ENCODE assay signal across 16 cellular contexts in genomic region chr17:9234404-9234945, GRCh38.
DNase-seq lines count a peak whose midpoint lies in the region; ATAC-seq and TF ChIP-seq lines count a peak whose summit lies in the region.
"Had no signal": no experiment of that assay in that cellular context is flagged by ENCODE, and none has a peak within 500 bp of the region (broad histone marks: within the 10 kb centered on the region; RNA-seq: fewer than 3 reads in every experiment).

No MANE protein-coding gene starts in this region.

- DNase-seq in Right ventricle myocardium superior, result peak; percentile 17
- DNase-seq in cardiac septum (ENCODE audit: low spot score), result no peak
- peak; percentile 23 for DNase-seq in lower lobe of right lung
- DNase-seq in uterus, result no peak
- no peak for DNase-seq in DMS79 treated with DMSO at 0.1 percent for 48 hours (lab: John Stamatoyannopoulos, UW)
- no peak for DNase-seq in GM03348 (ENCODE audit: low spot score)
- DNase-seq: 8988T; CD4-positive, alpha-beta memory T cell; DMS153; DMS79; GF-D8; GOT3 had no signal

- H3K9me3 ChIP-seq in gastroesophageal sphincter (no peaks in the 10 kb centered on the region), lower lobe of right lung (no peaks in the 10 kb centered on the region), uterus (no peaks in the 10 kb centered on the region)
- H3K9me3 ChIP-seq: BLaER1 had no signal

- TF ChIP-seq EP300 in gastroesophageal sphincter (IDR thresholded peaks at IDR 0.05), result no peak

- no peaks in the 10 kb centered on the region for H3K36me3 ChIP-seq in gastroesophageal sphincter
- H3K36me3 ChIP-seq in lower lobe of right lung, result no peaks in the 10 kb centered on the region
- no peaks in the 10 kb centered on the region for H3K36me3 ChIP-seq in uterus
- H3K36me3 ChIP-seq: BLaER1 had no signal

- ATAC-seq in Right ventricle myocardium superior (ENCODE audit: poor library complexity) (no peak), gastroesophageal sphincter (no peak), lower lobe of right lung (no peak), HG03108 (IDR thresholded peaks at IDR 0.05; ENCODE audit: unreplicated experiment) (no peak)
- ATAC-seq: GM12878 had no signal

- H3K4me1 ChIP-seq in gastroesophageal sphincter (peaks cover 0 to 74% (median 10%) of the 10 kb centered on the region in 3 donors), lower lobe of right lung (peaks cover 7% of the 10 kb centered on the region), uterus (peaks cover 0 to 8% of the 10 kb centered on the region in 2 donors)

- no peak overlapping the region for H3K4me3 ChIP-seq in gastroesophageal sphincter
- H3K4me3 ChIP-seq in lower lobe of right lung, result no peak overlapping the region
- no peak overlapping the region for H3K4me3 ChIP-seq in uterus
- H3K4me3 ChIP-seq: BLaER1, GM12878 had no signal

- H3K27ac ChIP-seq in gastroesophageal sphincter, result peak overlapping the region in 3 of 4 donors; percentile 0 to 91 (median 80)
- H3K27ac ChIP-seq in lower lobe of right lung, result no peak overlapping the region
- peak overlapping the region; percentile 84 to 89 for H3K27ac ChIP-seq in uterus
- H3K27ac ChIP-seq: BLaER1 had no signal

- TF ChIP-seq CTCF in gastroesophageal sphincter (IDR thresholded peaks at IDR 0.05) (no peak), lower lobe of right lung (IDR thresholded peaks at IDR 0.05) (no peak), uterus (IDR thresholded peaks at IDR 0.05) (no peak)

- intact Hi-C loops in Right ventricle myocardium superior (cut with DNase I), result no loop called here
- intact Hi-C loops in cardiac septum (cut with DNase I), result no loop called here
- intact Hi-C loops in lower lobe of right lung (cut with DNase I), result no loop called here
- intact Hi-C loops in uterus (cut with DNase I; ENCODE audit: low total_unique reads), result no loop called here

- H3K27me3 ChIP-seq in gastroesophageal sphincter (no peaks in the 10 kb centered on the region), lower lobe of right lung (ENCODE audit: low read depth) (peaks cover 35% of the 10 kb centered on the region), uterus (no peaks in the 10 kb centered on the region)

- TF ChIP-seq POLR2A in gastroesophageal sphincter (IDR thresholded peaks at IDR 0.05) (no peak), uterus (IDR thresholded peaks at IDR 0.05) (no peak)

- 86 to 94% methylated on average over 1 to 4 of the region's 8 CpGs for WGBS in gastroesophageal sphincter (ENCODE audit: low coverage in 1 of 2), 2 donors

Comparison
In these comparisons a context has a peak if more than half of its experiments do, and no peak if none do; other contexts are left out.
1. DNase-seq: peak in Right ventricle myocardium superior (single experiment) and lower lobe of right lung (single experiment); none in cardiac septum (single experiment), uterus (0 of 2), DMS79 treated with DMSO at 0.1 percent for 48 hours (single experiment) and GM03348 (single experiment).